ENCODE assay signal across 8 cellular contexts in the genomic region with DNA sequence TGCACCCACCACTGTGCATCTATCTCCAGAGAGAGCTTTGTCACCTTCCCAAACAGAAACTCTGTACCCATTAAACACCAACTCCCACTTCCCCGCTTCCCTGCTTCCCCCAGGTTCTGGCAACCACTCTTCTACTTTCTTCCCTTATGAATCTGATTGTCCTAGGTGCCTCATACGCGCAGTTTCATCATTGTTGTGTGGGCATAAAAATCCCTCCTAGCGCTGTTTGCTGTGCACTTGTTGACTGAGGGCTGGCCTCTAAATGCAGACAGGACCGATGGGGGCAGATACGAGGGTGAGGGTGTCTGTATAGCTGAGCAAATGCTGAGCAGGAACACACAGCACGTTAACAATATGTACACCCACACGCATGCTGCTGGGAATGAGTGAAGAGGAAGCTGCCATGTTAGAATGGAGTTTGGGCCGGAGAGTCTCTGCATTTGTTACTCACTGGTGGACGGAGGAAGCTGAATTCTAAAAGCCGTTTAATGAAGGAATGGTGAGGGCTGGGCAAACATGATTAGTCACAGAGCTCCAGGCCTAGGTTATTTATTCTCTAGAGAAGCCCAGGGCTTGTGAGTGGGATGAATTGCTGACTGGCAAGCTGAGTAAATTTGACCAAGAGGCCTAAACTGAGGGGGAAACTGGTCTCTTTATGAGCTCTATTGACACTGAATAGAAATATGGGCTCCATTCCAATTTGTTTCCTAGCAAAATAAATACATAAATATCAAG.
A peak's percentile ranks its signal among the peaks of the same experiment; 100 is the strongest.
DNase-seq lines count a peak whose midpoint lies in the region; ATAC-seq and TF ChIP-seq lines count a peak whose summit lies in the region.

No MANE protein-coding gene starts in this region.

- H3K9me2 ChIP-seq in GM23248 (ENCODE audit: insufficient read depth), result no peaks in the 10 kb centered on the region
- no peaks in the 10 kb centered on the region for H3K9me2 ChIP-seq in PC-3 (replicated peaks; ENCODE audit: low read length)

- in situ Hi-C loops in GM23248 (cut with MboI), result no loop called here

- H3K79me2 ChIP-seq in GM23248 (ENCODE audit: insufficient read depth) (no peaks in the 10 kb centered on the region), PC-3 (ENCODE audit: low read length) (no peaks in the 10 kb centered on the region)

- H3K27ac ChIP-seq in GM23248 (peak overlapping the region; percentile 88), PC-3 (ENCODE audit: low read length) (peak overlapping the region; percentile 97)

- H3K9ac ChIP-seq in GM23248 (peak overlapping the region; percentile 56), PC-3 (ENCODE audit: low read length) (peak overlapping the region; percentile 70)

- H3K4me3 ChIP-seq in GM23248 (peak overlapping the region; percentile 49), PC-3 (ENCODE audit: low read length) (peak overlapping the region; percentile 58; the same call in 1 of the 2 replicates), fibroblast of villous mesenchyme (ENCODE audit: low read depth, low read length) (no peak overlapping the region), retinal pigment epithelial cell (ENCODE audit: low read length) (no peak overlapping the region)

- H2AFZ ChIP-seq in GM23248 (peak overlapping the region; percentile 76), PC-3 (ENCODE audit: low read length) (peak overlapping the region; percentile 86)

- no peaks in the 10 kb centered on the region for H4K20me1 ChIP-seq in GM23248 (ENCODE audit: insufficient read depth)
- no peaks in the 10 kb centered on the region for H4K20me1 ChIP-seq in PC-3 (ENCODE audit: low read length)

- DNase-seq in GM23248, result peak; percentile 77
- DNase-seq in PC-3, result peak; percentile 89
- DNase-seq in fibroblast of villous mesenchyme (ENCODE audit: low read depth), result peak; percentile 39
- DNase-seq in retinal pigment epithelial cell (ENCODE audit: low read depth), result peak; percentile 39
- no peak for DNase-seq in GM19240 (ENCODE audit: insufficient read length, low spot score)
- DNase-seq in NK-92 treated with Interleukin-12 subunit alpha and Interleukin-12 subunit beta, amount 100 ng/mL, for 24 hours (lab: John Stamatoyannopoulos, UW), result no peak
- no peak for DNase-seq in activated CD4-positive, alpha-beta T cell treated with anti-CD3 and anti-CD28 coated beads for 4 hours

- ATAC-seq in PC-3 (peak; percentile 92), HG02571 (IDR thresholded peaks at IDR 0.05; ENCODE audit: unreplicated experiment) (no peak)

- TSS peak; percentile 94 for BruUV-seq in PC-3 (replicated peaks; lab: Mats Ljungman, UMichigan)

- POLR2A ChIA-PET in PC-3 (lab: Charles Lee; ENCODE audit: unreplicated experiment), result interaction anchor here (0.6 to 1.8 kb wide), 3 partner anchors 10 to 16 kb away, joined by 3 to 13 read pairs (median 4); no protein-coding TSS in a partner anchor

- CTCF ChIA-PET in PC-3 (lab: Charles Lee), result interaction anchor here (0.6 to 1.1 kb wide), 2 partner anchors 95 to 1191 kb away, joined by 4 to 10 read pairs; no protein-coding TSS in a partner anchor

- H3F3A ChIP-seq in GM23248 (ENCODE audit: insufficient read depth) (peaks cover 23% of the 10 kb centered on the region; the same call in 1 of the 2 replicates), PC-3 (ENCODE audit: low read length, unreplicated experiment) (peaks cover 9% of the 10 kb centered on the region)

- peak overlapping the region; percentile 49 for H3K4me2 ChIP-seq in GM23248 (ENCODE audit: unreplicated experiment)
- peak overlapping the region; percentile 85 for H3K4me2 ChIP-seq in PC-3 (ENCODE audit: low read length)

- H3K36me3 ChIP-seq in GM23248 (ENCODE audit: low read depth) (no peaks in the 10 kb centered on the region), PC-3 (ENCODE audit: low read depth, low read length) (no peaks in the 10 kb centered on the region)

- TF ChIP-seq CTCF in PC-3 (conservative IDR thresholded peaks at IDR 0.05; ENCODE audit: low read depth, low read length) (no peak), fibroblast of villous mesenchyme (IDR thresholded peaks at IDR 0.05; ENCODE audit: insufficient read depth, low read depth, low read length) (no peak), retinal pigment epithelial cell (conservative IDR thresholded peaks at IDR 0.05; ENCODE audit: low read depth, low read length) (no peak)

- no peaks in the 10 kb centered on the region for H3K27me3 ChIP-seq in GM23248 (replicated peaks; ENCODE audit: insufficient read depth)
- no peaks in the 10 kb centered on the region for H3K27me3 ChIP-seq in PC-3 (ENCODE audit: low read length)

- H3K9me3 ChIP-seq in GM23248 (ENCODE audit: low read depth) (no peaks in the 10 kb centered on the region), PC-3 (ENCODE audit: low read length) (no peaks in the 10 kb centered on the region)

- WGBS in GM23248 (ENCODE audit: low coverage in 1 of 2, low lambda C conversion rate in 2 of 2, missing lambda C conversion rate in 2 of 2), 2 experiments, result 46 to 61% methylated on average over 7 to 11 of the region's 11 CpGs

- H3K4me1 ChIP-seq in GM23248 (ENCODE audit: insufficient read depth) (peaks cover 25% of the 10 kb centered on the region), PC-3 (ENCODE audit: insufficient read depth, low read length) (peaks cover 26% of the 10 kb centered on the region)

- intact Hi-C loops in PC-3 (cut with micrococcal nuclease), result loop anchor here (1.0 to 5.0 kb wide), 6 partner anchors 42 to 155 kb away; no protein-coding TSS in a partner anchor

Comparison
In these comparisons a context has a peak if more than half of its experiments do, and no peak if none do; other contexts are left out.
1. DNase-seq: peak in GM23248 (single experiment), PC-3 (single experiment), fibroblast of villous mesenchyme (single experiment) and retinal pigment epithelial cell (single experiment); none in GM19240 (single experiment), NK-92 treated with Interleukin-12 subunit alpha and Interleukin-12 subunit beta, amount 100 ng/mL, for 24 hours (single experiment) and activated CD4-positive, alpha-beta T cell treated with anti-CD3 and anti-CD28 coated beads for 4 hours (0 of 2).
2. H3K4me3 ChIP-seq: peak in GM23248 (single experiment) and PC-3 (single experiment); none in fibroblast of villous mesenchyme (single experiment) and retinal pigment epithelial cell (single experiment).